1 cellular context compared by ENCODE assay signal in the genomic region with DNA sequence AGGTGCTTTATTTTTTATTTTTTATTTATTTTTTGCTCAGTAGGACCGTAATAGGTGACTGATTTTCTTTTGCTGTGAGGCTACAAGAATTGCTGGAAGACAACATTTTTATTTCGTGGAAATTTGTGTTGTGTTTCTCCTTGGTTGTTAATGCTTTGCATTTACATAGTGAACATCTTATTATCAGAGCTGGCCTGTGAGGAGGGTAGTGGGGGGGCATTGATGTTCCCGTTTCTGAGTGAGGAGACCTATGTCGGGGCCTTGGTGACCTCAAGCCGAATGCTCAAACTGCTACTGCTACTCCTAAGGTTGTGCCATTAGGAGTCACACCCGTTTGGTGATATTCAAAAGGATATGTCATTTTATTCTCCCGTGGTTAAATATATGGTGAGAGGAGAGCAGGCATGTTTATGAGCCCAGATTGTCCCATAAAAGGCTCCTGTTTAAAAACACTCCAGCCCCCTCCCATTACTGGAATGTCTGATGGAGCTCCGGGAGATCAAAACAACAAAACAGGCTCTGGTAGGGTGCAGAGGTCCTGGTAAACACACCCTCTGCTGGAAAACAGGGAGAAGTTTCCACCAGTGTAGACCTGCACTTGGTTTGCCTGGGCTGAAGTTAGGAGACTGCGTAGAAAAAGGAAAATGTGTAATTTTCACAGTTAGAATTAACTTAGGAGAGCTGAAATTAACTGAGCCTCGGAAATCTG.
TF ChIP-seq lines count a peak whose summit lies in the region.

No MANE protein-coding gene starts in this region.

TF ChIP-seq in HCT116, 20 proteins besides CTCF, POLR2A, EP300 and RAD21 (continued from another document):
- TF ChIP-seq REST (IDR thresholded peaks at IDR 0.05; ENCODE audit: low read depth) (no peak), EGR1 (IDR thresholded peaks at IDR 0.05; ENCODE audit: low read depth) (no peak), CEBPB (IDR thresholded peaks at IDR 0.05; ENCODE audit: low read depth) (no peak), EZH2phosphoT487 (IDR thresholded peaks at IDR 0.05; ENCODE audit: borderline replicate concordance) (no peak)
- TF ChIP-seq, protein P1, sequence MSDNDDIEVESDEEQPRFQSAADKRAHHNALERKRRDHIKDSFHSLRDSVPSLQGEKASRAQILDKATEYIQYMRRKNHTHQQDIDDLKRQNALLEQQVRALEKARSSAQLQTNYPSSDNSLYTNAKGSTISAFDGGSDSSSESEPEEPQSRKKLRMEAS (IDR thresholded peaks at IDR 0.05), result no peak
- TF ChIP-seq, protein P2, sequence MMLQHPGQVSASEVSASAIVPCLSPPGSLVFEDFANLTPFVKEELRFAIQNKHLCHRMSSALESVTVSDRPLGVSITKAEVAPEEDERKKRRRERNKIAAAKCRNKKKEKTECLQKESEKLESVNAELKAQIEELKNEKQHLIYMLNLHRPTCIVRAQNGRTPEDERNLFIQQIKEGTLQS (IDR thresholded peaks at IDR 0.05), result no peak
